ENCODE assay signal across 10 cellular contexts in genomic region chr14:101475468-101476257, GRCh38.
DNase-seq lines count a peak whose midpoint lies in the region; ATAC-seq, FAIRE-seq and TF ChIP-seq lines count a peak whose summit lies in the region.
"Had no signal": no experiment of that assay in that cellular context is flagged by ENCODE, and none has a peak within 500 bp of the region (broad histone marks: within the 10 kb centered on the region; RNA-seq: fewer than 3 reads in every experiment).

No MANE protein-coding gene starts in this region.

- POLR2A ChIA-PET in K562 (lab: Yijun Ruan, JAX): no interaction called here

- H3K4me3 ChIP-seq in K562: no peak overlapping the region
- H3K4me3 ChIP-seq: dorsolateral prefrontal cortex had no signal

- no peak for TF ChIP-seq EP300 in K562 (IDR thresholded peaks at IDR 0.05; ENCODE audit: low read length)

- TF ChIP-seq CTCF in K562 (IDR thresholded peaks at IDR 0.05 in 2 of 3, conservative IDR thresholded peaks at IDR 0.05 in 1 of 3; ENCODE audit: insufficient read depth in 2 of 3, low read depth in 1 of 3, low read length in 3 of 3): no peak

- H3K4me2 ChIP-seq in K562 (ENCODE audit: insufficient read depth, low read length): no peak overlapping the region

- no peak for TF ChIP-seq RAD21 in K562 (CRISPR knock-in tag; conservative IDR thresholded peaks at IDR 0.05 in 1 of 2, IDR thresholded peaks at IDR 0.05 in 1 of 2)

- no peaks in the 10 kb centered on the region for H3K9me3 Mint-ChIP-seq in activated naive CD4-positive, alpha-beta T cell treated with anti-CD3 and anti-CD28 coated beads for 36 hours

- peak; percentile 27 for DNase-seq in HT-29 (ENCODE audit: low spot score)
- no peak for DNase-seq in K562 (ENCODE audit: extremely low read depth in 1 of 4, low spot score in 3 of 4)
- DNase-seq in islet precursor cell: peak; percentile 56
- no peak for DNase-seq in stimulated activated CD8-positive, alpha-beta memory T cell treated with anti-CD3 and anti-CD28 coated beads, Interleukin-4, amount 100 ng/mL, for 48 hours
- no peak for DNase-seq in NK-92 (lab: John Stamatoyannopoulos, UW; ENCODE audit: unreplicated experiment)
- no peak for DNase-seq in NCI-H510A treated with DMSO at 0.1 percent for 48 hours (lab: John Stamatoyannopoulos, UW)
- DNase-seq in activated naive CD4-positive, alpha-beta T cell treated with anti-CD3 and anti-CD28 coated beads for 36 hours: no peak
- DNase-seq: activated CD4-positive, CD25-positive, alpha-beta regulatory T cell had no signal

- no peak overlapping the region for H3K27ac Mint-ChIP-seq in activated naive CD4-positive, alpha-beta T cell treated with anti-CD3 and anti-CD28 coated beads for 36 hours

- no peaks in the 10 kb centered on the region for H3K36me3 Mint-ChIP-seq in activated naive CD4-positive, alpha-beta T cell treated with anti-CD3 and anti-CD28 coated beads for 36 hours (ENCODE audit: low read depth)

- no peaks in the 10 kb centered on the region for H3K79me2 ChIP-seq in K562 (ENCODE audit: control insufficient read depth, insufficient read depth, low read length)

- CTCF ChIA-PET in K562 (lab: Yijun Ruan, JAX; ENCODE audit: low intra/inter-chr PET ratio): no interaction called here
- CTCF ChIA-PET in activated naive CD4-positive, alpha-beta T cell treated with anti-CD3 and anti-CD28 coated beads for 36 hours (lab: Charles Lee): no interaction called here

- peaks cover 0 to 17% of the 10 kb centered on the region in 2 experiments; a peak in 2 of 5 replicates for H3K4me1 ChIP-seq in K562 (replicated peaks in 1 of 2; ENCODE audit: control insufficient read depth in 2 of 2, insufficient read depth in 2 of 2, low read length in 2 of 2)

- H3K27me3 Mint-ChIP-seq in activated naive CD4-positive, alpha-beta T cell treated with anti-CD3 and anti-CD28 coated beads for 36 hours (ENCODE audit: low read depth): peaks cover 5% of the 10 kb centered on the region

- no peak for TF ChIP-seq POLR2A in K562 (conservative IDR thresholded peaks at IDR 0.05)

- H3K4me1 Mint-ChIP-seq in activated naive CD4-positive, alpha-beta T cell treated with anti-CD3 and anti-CD28 coated beads for 36 hours (ENCODE audit: low read depth): no peaks in the 10 kb centered on the region

- in situ Hi-C loops in K562 (cut with MboI): no loop called here

- no peaks in the 10 kb centered on the region for H3K36me3 ChIP-seq in K562 (ENCODE audit: control insufficient read depth, insufficient read depth, low read length)

- intact Hi-C loops in K562 (cut with micrococcal nuclease): no loop called here
- intact Hi-C loops in activated naive CD4-positive, alpha-beta T cell treated with anti-CD3 and anti-CD28 coated beads for 36 hours (cut with micrococcal nuclease): no loop called here

- no peak for FAIRE-seq in K562 (lab: Jason Lieb, UNC)

- no peaks in the 10 kb centered on the region for H3K9me1 ChIP-seq in K562 (ENCODE audit: control insufficient read depth, insufficient read depth, low read length)

- no peak for ATAC-seq in K562

- no TSS peak for BruUV-seq in K562 (replicated peaks; lab: Mats Ljungman, UMichigan)

- WGBS in K562 (ENCODE audit: insufficient coverage, low coverage, missing lambda C conversion rate): 8% methylated on average over 17 of the region's 24 CpGs

- no peak overlapping the region for H3K4me3 Mint-ChIP-seq in activated naive CD4-positive, alpha-beta T cell treated with anti-CD3 and anti-CD28 coated beads for 36 hours

- no peak overlapping the region for H2AFZ ChIP-seq in K562 (ENCODE audit: low read depth, low read length)

- no peaks in the 10 kb centered on the region for H4K20me1 ChIP-seq in K562 (replicated peaks; ENCODE audit: control insufficient read depth, insufficient read depth, low read length)

- H3K27me3 ChIP-seq in K562 (ENCODE audit: control insufficient read depth in 2 of 2, insufficient read depth in 2 of 2, low read length in 2 of 2): peaks cover 4 to 63% of the 10 kb centered on the region in 2 experiments; a peak in 4 of 5 replicates

- H3K9ac ChIP-seq in K562 (ENCODE audit: insufficient read depth in 1 of 2, low read depth in 2 of 2, low read length in 2 of 2): no peak overlapping the region

- H3K9me3 ChIP-seq in K562 (replicated peaks; ENCODE audit: control insufficient read depth, insufficient read depth, low read depth, low read length): no peaks in the 10 kb centered on the region

- H3K27ac ChIP-seq in K562 (ENCODE audit: extremely low read depth, low read depth, low read length) (no peak overlapping the region), temporal lobe (ENCODE audit: low read depth, low read length) (peak overlapping the region; percentile 22)

TF ChIP-seq in K562, 482 proteins besides CTCF, POLR2A, EP300 and RAD21:
- TF ChIP-seq GTF2A2 (tag; IDR thresholded peaks at IDR 0.05) (no peak), CEBPB (tag; IDR thresholded peaks at IDR 0.05) (peak; percentile 82), XRCC3 (IDR thresholded peaks at IDR 0.05) (no peak), CEBPG (CRISPR knock-in tag; IDR thresholded peaks at IDR 0.05) (no peak), CEBPG (tag; conservative IDR thresholded peaks at IDR 0.05 in 1 of 2, IDR thresholded peaks at IDR 0.05 in 1 of 2) (peak; percentile 32 to 64; a peak in 1 of 4 replicates)
- TF ChIP-seq, protein P1, sequence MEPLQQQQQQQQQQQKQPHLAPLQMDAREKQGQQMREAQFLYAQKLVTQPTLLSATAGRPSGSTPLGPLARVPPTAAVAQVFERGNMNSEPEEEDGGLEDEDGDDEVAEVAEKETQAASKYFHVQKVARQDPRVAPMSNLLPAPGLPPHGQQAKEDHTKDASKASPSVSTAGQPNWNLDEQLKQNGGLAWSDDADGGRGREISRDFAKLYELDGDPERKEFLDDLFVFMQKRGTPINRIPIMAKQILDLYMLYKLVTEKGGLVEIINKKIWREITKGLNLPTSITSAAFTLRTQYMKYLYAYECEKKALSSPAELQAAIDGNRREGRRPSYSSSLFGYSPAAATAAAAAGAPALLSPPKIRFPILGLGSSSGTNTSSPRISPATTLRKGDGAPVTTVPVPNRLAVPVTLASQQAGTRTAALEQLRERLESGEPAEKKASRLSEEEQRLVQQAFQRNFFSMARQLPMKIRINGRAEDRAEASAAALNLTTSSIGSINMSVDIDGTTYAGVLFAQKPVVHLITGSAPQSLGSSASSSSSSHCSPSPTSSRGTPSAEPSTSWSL (CRISPR knock-in tag; IDR thresholded peaks at IDR 0.05; ENCODE audit: borderline replicate concordance): no peak
TF ChIP-seq in K562: peak in this region for 2.

Comparison
In these comparisons a context has a peak if more than half of its experiments do, and no peak if none do; other contexts are left out.
1. DNase-seq: peak in HT-29 (single experiment) and islet precursor cell (single experiment); none in K562 (0 of 4), stimulated activated CD8-positive, alpha-beta memory T cell treated with anti-CD3 and anti-CD28 coated beads, Interleukin-4, amount 100 ng/mL, for 48 hours (single experiment), NK-92 (single experiment), NCI-H510A treated with DMSO at 0.1 percent for 48 hours (single experiment) and activated naive CD4-positive, alpha-beta T cell treated with anti-CD3 and anti-CD28 coated beads for 36 hours (single experiment).